In the genomic region with DNA sequence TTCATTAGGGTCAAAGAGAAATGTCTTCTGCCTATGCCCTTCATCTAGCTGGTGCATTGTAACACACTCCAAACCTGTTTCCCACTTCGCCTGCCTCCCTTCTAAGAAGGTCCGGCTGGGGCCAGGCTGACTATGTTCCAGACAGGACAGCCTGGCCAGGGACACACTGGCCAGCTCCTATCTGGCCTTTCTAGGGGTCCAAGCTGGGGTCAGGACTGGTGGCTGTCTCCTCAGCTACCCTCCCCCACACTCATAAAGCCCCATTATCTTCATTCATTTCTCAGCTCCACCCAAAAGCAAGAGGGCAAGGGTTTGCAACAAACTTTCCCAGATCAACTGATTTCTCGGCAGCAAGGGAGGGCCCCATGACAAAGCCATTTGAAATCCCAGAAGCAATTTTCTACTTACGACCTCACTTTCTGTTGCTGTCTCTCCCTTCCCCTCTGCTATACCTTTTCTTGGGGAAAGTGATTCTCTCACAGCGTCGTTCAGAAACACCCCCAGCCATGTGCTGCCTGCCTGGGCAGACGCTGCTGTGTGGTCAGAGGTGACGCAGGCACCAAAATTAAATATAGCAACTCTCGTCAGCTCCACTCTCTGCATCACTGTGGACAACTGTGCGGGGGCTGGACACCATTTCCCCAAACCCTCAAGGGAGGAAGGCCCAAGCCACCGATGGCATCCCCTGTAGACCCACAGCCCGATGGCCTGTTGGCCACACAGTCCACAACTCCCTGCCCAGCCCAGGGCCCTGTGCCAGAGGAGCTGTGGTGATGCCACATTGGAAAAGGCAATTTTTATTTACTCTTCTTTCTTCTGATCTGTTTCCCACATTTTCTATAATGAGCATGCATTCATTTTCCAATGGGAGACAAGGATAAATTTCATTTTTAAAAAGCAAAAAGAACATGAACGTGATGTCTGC, we compare ENCODE assay signal across 1 cellular context.
A peak's percentile ranks its signal among the peaks of the same experiment; 100 is the strongest.
TF ChIP-seq lines count a peak whose summit lies in the region.

No MANE protein-coding gene starts in this region.

TF ChIP-seq in GM12878, 131 proteins besides CTCF, POLR2A, EP300 and RAD21 (continues in another document):
- TF ChIP-seq, protein P1, sequence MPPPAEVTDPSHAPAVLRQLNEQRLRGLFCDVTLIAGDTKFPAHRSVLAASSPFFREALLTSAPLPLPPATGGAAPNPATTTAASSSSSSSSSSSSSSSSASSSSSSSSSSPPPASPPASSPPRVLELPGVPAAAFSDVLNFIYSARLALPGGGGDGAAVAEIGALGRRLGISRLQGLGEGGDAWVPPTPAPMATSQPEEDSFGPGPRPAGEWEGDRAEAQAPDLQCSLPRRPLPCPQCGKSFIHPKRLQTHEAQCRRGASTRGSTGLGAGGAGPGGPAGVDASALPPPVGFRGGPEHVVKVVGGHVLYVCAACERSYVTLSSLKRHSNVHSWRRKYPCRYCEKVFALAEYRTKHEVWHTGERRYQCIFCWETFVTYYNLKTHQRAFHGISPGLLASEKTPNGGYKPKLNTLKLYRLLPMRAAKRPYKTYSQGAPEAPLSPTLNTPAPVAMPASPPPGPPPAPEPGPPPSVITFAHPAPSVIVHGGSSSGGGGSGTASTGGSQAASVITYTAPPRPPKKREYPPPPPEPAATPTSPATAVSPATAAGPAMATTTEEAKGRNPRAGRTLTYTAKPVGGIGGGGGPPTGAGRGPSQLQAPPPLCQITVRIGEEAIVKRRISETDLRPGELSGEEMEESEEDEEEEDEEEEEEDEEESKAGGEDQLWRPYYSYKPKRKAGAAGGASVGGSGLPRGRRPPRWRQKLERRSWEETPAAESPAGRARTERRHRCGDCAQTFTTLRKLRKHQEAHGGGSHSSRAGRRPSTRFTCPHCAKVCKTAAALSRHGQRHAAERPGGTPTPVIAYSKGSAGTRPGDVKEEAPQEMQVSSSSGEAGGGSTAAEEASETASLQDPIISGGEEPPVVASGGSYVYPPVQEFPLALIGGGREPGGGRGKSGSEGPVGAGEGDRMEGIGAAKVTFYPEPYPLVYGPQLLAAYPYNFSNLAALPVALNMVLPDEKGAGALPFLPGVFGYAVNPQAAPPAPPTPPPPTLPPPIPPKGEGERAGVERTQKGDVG (CRISPR knock-in tag; IDR thresholded peaks at IDR 0.05) = peak; percentile 64
- TF ChIP-seq JUNB (IDR thresholded peaks at IDR 0.05) (peak; percentile 74), CBFB (IDR thresholded peaks at IDR 0.05; ENCODE audit: low read depth) (peak; percentile 88), CHD2 (IDR thresholded peaks at IDR 0.05; ENCODE audit: borderline replicate concordance, low read depth, low read length) (peak; percentile 95), YY1 (IDR thresholded peaks at IDR 0.05; ENCODE audit: low read depth, low read length) (peak; percentile 84), MEF2A (IDR thresholded peaks at IDR 0.05; ENCODE audit: insufficient read depth, low read depth, low read length) (peak; percentile 98), WRNIP1 (IDR thresholded peaks at IDR 0.05; ENCODE audit: borderline replicate concordance, low read depth, low read length) (no peak; the same call in 1 of the 2 replicates), MXI1 (IDR thresholded peaks at IDR 0.05; ENCODE audit: low read depth, low read length) (peak; percentile 82), ETV6 (conservative IDR thresholded peaks at IDR 0.05 in 1 of 2, IDR thresholded peaks at IDR 0.05 in 1 of 2; ENCODE audit: borderline replicate concordance in 1 of 2, low read depth in 1 of 2) (peak in 1 of 2 experiments; percentile 59; a peak in 2 of 4 replicates), NR2F1 (conservative IDR thresholded peaks at IDR 0.05) (peak; percentile 70), SUPT20H (IDR thresholded peaks at IDR 0.05; ENCODE audit: borderline replicate concordance, control insufficient read depth, low read depth, low read length) (no peak), PML (IDR thresholded peaks at IDR 0.05; ENCODE audit: low read length) (no peak), ZNF24 (IDR thresholded peaks at IDR 0.05) (peak; percentile 69; the same call in 1 of the 2 replicates), IRF4 (IDR thresholded peaks at IDR 0.05; ENCODE audit: low read depth, low read length) (peak; percentile 50; the same call in 1 of the 2 replicates), TCF3 (IDR thresholded peaks at IDR 0.05; ENCODE audit: borderline replicate concordance, insufficient read depth, low read depth, low read length) (peak; percentile 90; the same call in 1 of the 2 replicates), FOXK2 (IDR thresholded peaks at IDR 0.05) (peak; percentile 34; the same call in 1 of the 2 replicates), NFXL1 (IDR thresholded peaks at IDR 0.05; ENCODE audit: borderline replicate concordance) (no peak), RAD51 (IDR thresholded peaks at IDR 0.05) (peak; percentile 76), DPF2 (IDR thresholded peaks at IDR 0.05) (peak; percentile 90), SMAD1 (IDR thresholded peaks at IDR 0.05; ENCODE audit: low read depth, partially characterized antibody) (peak; percentile 93), BRCA1 (IDR thresholded peaks at IDR 0.05; ENCODE audit: low read depth, low read length) (peak; percentile 23; the same call in 1 of the 2 replicates), BMI1 (IDR thresholded peaks at IDR 0.05; ENCODE audit: borderline replicate concordance) (peak; percentile 83), SMARCA5 (IDR thresholded peaks at IDR 0.05) (peak; percentile 97), LARP7 (IDR thresholded peaks at IDR 0.05) (0 out of 2 replicates have a peak, but pooled peaks have one; percentile 39), RCOR1 (conservative IDR thresholded peaks at IDR 0.05; ENCODE audit: low read depth, low read length) (peak; percentile 81; the same call in 1 of the 2 replicates), MEF2B (IDR thresholded peaks at IDR 0.05; ENCODE audit: partially characterized antibody, poor library complexity, severe bottlenecking) (peak; percentile 99), ZNF274 (IDR thresholded peaks at IDR 0.05; ENCODE audit: insufficient read depth, insufficient read length) (no peak), ESRRA (IDR thresholded peaks at IDR 0.05; ENCODE audit: low read length) (0 out of 2 replicates have a peak, but pooled peaks have one; percentile 60), RUNX3 (IDR thresholded peaks at IDR 0.05; ENCODE audit: low read length) (no peak), JUND (IDR thresholded peaks at IDR 0.05; ENCODE audit: low read depth, low read length) (peak; percentile 79; the same call in 1 of the 2 replicates), NBN (IDR thresholded peaks at IDR 0.05) (peak; percentile 98), PAX5 (IDR thresholded peaks at IDR 0.05; ENCODE audit: borderline replicate concordance, low read depth, low read length) (peak; percentile 95)
- TF ChIP-seq, protein P2, sequence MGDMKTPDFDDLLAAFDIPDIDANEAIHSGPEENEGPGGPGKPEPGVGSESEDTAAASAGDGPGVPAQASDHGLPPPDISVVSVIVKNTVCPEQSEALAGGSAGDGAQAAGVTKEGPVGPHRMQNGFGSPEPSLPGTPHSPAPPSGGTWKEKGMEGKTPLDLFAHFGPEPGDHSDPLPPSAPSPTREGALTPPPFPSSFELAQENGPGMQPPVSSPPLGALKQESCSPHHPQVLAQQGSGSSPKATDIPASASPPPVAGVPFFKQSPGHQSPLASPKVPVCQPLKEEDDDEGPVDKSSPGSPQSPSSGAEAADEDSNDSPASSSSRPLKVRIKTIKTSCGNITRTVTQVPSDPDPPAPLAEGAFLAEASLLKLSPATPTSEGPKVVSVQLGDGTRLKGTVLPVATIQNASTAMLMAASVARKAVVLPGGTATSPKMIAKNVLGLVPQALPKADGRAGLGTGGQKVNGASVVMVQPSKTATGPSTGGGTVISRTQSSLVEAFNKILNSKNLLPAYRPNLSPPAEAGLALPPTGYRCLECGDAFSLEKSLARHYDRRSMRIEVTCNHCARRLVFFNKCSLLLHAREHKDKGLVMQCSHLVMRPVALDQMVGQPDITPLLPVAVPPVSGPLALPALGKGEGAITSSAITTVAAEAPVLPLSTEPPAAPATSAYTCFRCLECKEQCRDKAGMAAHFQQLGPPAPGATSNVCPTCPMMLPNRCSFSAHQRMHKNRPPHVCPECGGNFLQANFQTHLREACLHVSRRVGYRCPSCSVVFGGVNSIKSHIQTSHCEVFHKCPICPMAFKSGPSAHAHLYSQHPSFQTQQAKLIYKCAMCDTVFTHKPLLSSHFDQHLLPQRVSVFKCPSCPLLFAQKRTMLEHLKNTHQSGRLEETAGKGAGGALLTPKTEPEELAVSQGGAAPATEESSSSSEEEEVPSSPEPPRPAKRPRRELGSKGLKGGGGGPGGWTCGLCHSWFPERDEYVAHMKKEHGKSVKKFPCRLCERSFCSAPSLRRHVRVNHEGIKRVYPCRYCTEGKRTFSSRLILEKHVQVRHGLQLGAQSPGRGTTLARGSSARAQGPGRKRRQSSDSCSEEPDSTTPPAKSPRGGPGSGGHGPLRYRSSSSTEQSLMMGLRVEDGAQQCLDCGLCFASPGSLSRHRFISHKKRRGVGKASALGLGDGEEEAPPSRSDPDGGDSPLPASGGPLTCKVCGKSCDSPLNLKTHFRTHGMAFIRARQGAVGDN (IDR thresholded peaks at IDR 0.05) = peak; percentile 100
- TF ChIP-seq, protein P3, sequence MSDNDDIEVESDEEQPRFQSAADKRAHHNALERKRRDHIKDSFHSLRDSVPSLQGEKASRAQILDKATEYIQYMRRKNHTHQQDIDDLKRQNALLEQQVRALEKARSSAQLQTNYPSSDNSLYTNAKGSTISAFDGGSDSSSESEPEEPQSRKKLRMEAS (IDR thresholded peaks at IDR 0.05; ENCODE audit: low read depth, low read length) = peak; percentile 99
- TF ChIP-seq, protein P4, sequence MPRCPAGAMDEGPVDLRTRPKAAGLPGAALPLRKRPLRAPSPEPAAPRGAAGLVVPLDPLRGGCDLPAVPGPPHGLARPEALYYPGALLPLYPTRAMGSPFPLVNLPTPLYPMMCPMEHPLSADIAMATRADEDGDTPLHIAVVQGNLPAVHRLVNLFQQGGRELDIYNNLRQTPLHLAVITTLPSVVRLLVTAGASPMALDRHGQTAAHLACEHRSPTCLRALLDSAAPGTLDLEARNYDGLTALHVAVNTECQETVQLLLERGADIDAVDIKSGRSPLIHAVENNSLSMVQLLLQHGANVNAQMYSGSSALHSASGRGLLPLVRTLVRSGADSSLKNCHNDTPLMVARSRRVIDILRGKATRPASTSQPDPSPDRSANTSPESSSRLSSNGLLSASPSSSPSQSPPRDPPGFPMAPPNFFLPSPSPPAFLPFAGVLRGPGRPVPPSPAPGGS (IDR thresholded peaks at IDR 0.05; ENCODE audit: borderline replicate concordance, insufficient read depth, low read depth, low read length, poor library complexity, severe bottlenecking) = peak; percentile 82
- TF ChIP-seq, protein P5, sequence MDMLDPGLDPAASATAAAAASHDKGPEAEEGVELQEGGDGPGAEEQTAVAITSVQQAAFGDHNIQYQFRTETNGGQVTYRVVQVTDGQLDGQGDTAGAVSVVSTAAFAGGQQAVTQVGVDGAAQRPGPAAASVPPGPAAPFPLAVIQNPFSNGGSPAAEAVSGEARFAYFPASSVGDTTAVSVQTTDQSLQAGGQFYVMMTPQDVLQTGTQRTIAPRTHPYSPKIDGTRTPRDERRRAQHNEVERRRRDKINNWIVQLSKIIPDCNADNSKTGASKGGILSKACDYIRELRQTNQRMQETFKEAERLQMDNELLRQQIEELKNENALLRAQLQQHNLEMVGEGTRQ (IDR thresholded peaks at IDR 0.05; ENCODE audit: borderline replicate concordance, low read depth, low read length) = no peak; the same call in 1 of the 2 replicates
- TF ChIP-seq, protein P6, sequence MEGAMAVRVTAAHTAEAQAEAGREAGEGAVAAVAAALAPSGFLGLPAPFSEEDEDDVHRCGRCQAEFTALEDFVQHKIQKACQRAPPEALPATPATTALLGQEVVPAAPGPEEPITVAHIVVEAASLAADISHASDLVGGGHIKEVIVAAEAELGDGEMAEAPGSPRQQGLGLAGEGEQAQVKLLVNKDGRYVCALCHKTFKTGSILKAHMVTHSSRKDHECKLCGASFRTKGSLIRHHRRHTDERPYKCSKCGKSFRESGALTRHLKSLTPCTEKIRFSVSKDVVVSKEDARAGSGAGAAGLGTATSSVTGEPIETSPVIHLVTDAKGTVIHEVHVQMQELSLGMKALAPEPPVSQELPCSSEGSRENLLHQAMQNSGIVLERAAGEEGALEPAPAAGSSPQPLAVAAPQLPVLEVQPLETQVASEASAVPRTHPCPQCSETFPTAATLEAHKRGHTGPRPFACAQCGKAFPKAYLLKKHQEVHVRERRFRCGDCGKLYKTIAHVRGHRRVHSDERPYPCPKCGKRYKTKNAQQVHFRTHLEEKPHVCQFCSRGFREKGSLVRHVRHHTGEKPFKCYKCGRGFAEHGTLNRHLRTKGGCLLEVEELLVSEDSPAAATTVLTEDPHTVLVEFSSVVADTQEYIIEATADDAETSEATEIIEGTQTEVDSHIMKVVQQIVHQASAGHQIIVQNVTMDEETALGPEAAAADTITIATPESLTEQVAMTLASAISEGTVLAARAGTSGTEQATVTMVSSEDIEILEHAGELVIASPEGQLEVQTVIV (IDR thresholded peaks at IDR 0.05; ENCODE audit: borderline replicate concordance, partially characterized antibody) = no peak
- TF ChIP-seq, protein P7, sequence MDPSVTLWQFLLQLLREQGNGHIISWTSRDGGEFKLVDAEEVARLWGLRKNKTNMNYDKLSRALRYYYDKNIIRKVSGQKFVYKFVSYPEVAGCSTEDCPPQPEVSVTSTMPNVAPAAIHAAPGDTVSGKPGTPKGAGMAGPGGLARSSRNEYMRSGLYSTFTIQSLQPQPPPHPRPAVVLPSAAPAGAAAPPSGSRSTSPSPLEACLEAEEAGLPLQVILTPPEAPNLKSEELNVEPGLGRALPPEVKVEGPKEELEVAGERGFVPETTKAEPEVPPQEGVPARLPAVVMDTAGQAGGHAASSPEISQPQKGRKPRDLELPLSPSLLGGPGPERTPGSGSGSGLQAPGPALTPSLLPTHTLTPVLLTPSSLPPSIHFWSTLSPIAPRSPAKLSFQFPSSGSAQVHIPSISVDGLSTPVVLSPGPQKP (IDR thresholded peaks at IDR 0.05; ENCODE audit: low read depth, low read length) = 0 out of 2 replicates have a peak, but pooled peaks have one; percentile 40
- TF ChIP-seq, protein P8, sequence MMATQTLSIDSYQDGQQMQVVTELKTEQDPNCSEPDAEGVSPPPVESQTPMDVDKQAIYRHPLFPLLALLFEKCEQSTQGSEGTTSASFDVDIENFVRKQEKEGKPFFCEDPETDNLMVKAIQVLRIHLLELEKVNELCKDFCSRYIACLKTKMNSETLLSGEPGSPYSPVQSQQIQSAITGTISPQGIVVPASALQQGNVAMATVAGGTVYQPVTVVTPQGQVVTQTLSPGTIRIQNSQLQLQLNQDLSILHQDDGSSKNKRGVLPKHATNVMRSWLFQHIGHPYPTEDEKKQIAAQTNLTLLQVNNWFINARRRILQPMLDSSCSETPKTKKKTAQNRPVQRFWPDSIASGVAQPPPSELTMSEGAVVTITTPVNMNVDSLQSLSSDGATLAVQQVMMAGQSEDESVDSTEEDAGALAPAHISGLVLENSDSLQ (IDR thresholded peaks at IDR 0.05) = no peak
- TF ChIP-seq, protein P9, sequence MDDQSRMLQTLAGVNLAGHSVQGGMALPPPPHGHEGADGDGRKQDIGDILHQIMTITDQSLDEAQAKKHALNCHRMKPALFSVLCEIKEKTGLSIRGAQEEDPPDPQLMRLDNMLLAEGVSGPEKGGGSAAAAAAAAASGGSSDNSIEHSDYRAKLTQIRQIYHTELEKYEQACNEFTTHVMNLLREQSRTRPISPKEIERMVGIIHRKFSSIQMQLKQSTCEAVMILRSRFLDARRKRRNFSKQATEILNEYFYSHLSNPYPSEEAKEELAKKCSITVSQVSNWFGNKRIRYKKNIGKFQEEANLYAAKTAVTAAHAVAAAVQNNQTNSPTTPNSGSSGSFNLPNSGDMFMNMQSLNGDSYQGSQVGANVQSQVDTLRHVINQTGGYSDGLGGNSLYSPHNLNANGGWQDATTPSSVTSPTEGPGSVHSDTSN (IDR thresholded peaks at IDR 0.05; ENCODE audit: insufficient replicate concordance, low read depth, low read length) = no peak
